ENCODE assay signal across 22 cellular contexts in the genomic region with DNA sequence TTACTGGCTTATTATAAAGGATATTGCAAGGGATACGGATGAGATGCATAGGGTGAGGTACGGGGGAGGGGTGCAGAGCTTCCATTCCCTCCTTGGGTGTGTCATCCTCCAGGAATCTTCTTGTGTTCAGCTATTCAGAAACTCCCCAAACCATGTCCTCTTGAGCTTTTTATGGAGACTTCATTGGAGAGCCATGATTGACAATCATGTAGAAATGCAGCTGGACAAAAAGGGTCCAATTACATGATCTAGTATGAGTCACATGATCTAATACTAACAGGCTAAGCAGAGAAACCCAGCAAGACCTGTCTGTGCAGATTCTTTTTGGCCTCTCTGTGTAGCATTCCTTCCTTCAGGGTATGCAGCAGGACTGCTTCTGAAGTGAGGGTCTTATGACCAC. TPM values are rescaled to one million over a fixed set of nuclear protein-coding genes. Genes with fewer than 3 reads are reported as not detected.
DNase-seq lines count a peak whose midpoint lies in the region; ATAC-seq, FAIRE-seq and TF ChIP-seq lines count a peak whose summit lies in the region.
"Had no signal": no experiment of that assay in that cellular context is flagged by ENCODE, and none has a peak within 500 bp of the region (broad histone marks: within the 10 kb centered on the region; RNA-seq: fewer than 3 reads in every experiment).

No MANE protein-coding gene starts in this region.

- no peaks in the 10 kb centered on the region for H3K27me3 ChIP-seq in breast epithelium
- no peaks in the 10 kb centered on the region for H3K27me3 ChIP-seq in keratinocyte (ENCODE audit: control insufficient read depth, extremely low read depth, insufficient read depth, low read length)
- H3K27me3 ChIP-seq: tibial nerve had no signal

- no peak overlapping the region for H2AFZ ChIP-seq in keratinocyte (ENCODE audit: control insufficient read depth, low read length)

- TF ChIP-seq CTCF in MCF 10A (IDR thresholded peaks at IDR 0.05; ENCODE audit: unreplicated experiment) (no peak), breast epithelium (IDR thresholded peaks at IDR 0.05) (no peak), keratinocyte (optimal IDR thresholded peaks at IDR 0.05 in 1 of 3, IDR thresholded peaks at IDR 0.05 in 1 of 3, conservative IDR thresholded peaks at IDR 0.05 in 1 of 3; ENCODE audit: extremely low read depth in 1 of 3, insufficient read depth in 2 of 3, low read length in 3 of 3) (no peak)

- H3K27ac ChIP-seq in breast epithelium (no peak overlapping the region), keratinocyte (ENCODE audit: control insufficient read depth, insufficient read depth, low read length) (no peak overlapping the region)
- H3K27ac ChIP-seq: skin epidermis, tibial nerve had no signal

- no peak for TF ChIP-seq POLR2A in breast epithelium (IDR thresholded peaks at IDR 0.05)

- no peaks in the 10 kb centered on the region for H3K27me3 Mint-ChIP-seq in MCF 10A (ENCODE audit: insufficient read depth, unreplicated experiment)
- H3K27me3 Mint-ChIP-seq: activated B cell treated with CpG ODN at 0.5 μM for 24 hours had no signal

- H3K9me1 ChIP-seq in keratinocyte (ENCODE audit: control insufficient read depth, extremely low read depth, insufficient read depth, low read length), result peaks cover 1% of the 10 kb centered on the region

- ATAC-seq in GM21576 (IDR thresholded peaks at IDR 0.05; ENCODE audit: unreplicated experiment) (no peak), HG03469 (IDR thresholded peaks at IDR 0.05; ENCODE audit: unreplicated experiment) (no peak), GM18520 (IDR thresholded peaks at IDR 0.05; ENCODE audit: unreplicated experiment) (no peak), HG02763 (IDR thresholded peaks at IDR 0.05; ENCODE audit: unreplicated experiment) (no peak)
- ATAC-seq: Panc1; stimulated activated effector memory CD8-positive, alpha-beta T cell treated with anti-CD3 and anti-CD28 coated beads, Interleukin-12 subunit alpha, Interleukin-12 subunit beta, amount 100 ng/mL, for 72 hours had no signal

- H3K4me3 ChIP-seq in breast epithelium (no peak overlapping the region), keratinocyte (ENCODE audit: control insufficient read depth in 2 of 3, extremely low read depth in 1 of 3, insufficient read depth in 2 of 3, low read depth in 1 of 3, low read length in 3 of 3) (no peak overlapping the region)
- H3K4me3 ChIP-seq: skin epidermis, tibial nerve had no signal

- H3K36me3 ChIP-seq in breast epithelium (no peaks in the 10 kb centered on the region), keratinocyte (ENCODE audit: control insufficient read depth in 2 of 2, extremely low read depth in 1 of 2, insufficient read depth in 2 of 2, low read length in 2 of 2) (no peaks in the 10 kb centered on the region)
- H3K36me3 ChIP-seq: tibial nerve had no signal

- H3K79me2 ChIP-seq in keratinocyte (ENCODE audit: control insufficient read depth, insufficient read depth, low read length), result no peaks in the 10 kb centered on the region

- H3K9me3 ChIP-seq in breast epithelium, result no peaks in the 10 kb centered on the region
- no peaks in the 10 kb centered on the region for H3K9me3 ChIP-seq in keratinocyte (ENCODE audit: control insufficient read depth, low read depth, low read length)

- H3K9me3 Mint-ChIP-seq in MCF 10A (ENCODE audit: unreplicated experiment), result peaks cover 7% of the 10 kb centered on the region
- H3K9me3 Mint-ChIP-seq: activated B cell treated with CpG ODN at 0.5 μM for 24 hours; CD4-positive, alpha-beta memory T cell; HFFc6; stimulated activated effector memory CD8-positive, alpha-beta T cell treated with anti-CD3 and anti-CD28 coated beads, Interleukin-12 subunit alpha, Interleukin-12 subunit beta, amount 100 ng/mL, for 72 hours had no signal

- CTCF ChIA-PET in MCF 10A (lab: Yijun Ruan, JAX), result interaction anchor here (0.6 to 0.9 kb wide), 3 partner anchors 23 to 1854 kb away, joined by 3 read pairs; no protein-coding TSS in a partner anchor

- peak overlapping the region; percentile 30 for H3K4me2 ChIP-seq in keratinocyte (ENCODE audit: control insufficient read depth, extremely low read depth, insufficient read depth, low read depth, low read length)

- BruUV-seq in MCF 10A (replicated peaks; lab: Mats Ljungman, UMichigan), result no TSS peak

- H4K20me1 ChIP-seq in keratinocyte (ENCODE audit: control insufficient read depth, extremely low read depth, insufficient read depth, low read length), result no peaks in the 10 kb centered on the region

- intact Hi-C loops in MCF 10A (cut with micrococcal nuclease) (no loop called here), breast epithelium (cut with DNase I; ENCODE audit: low total_unique reads) (no loop called here)

- dilution Hi-C loops in keratinocyte (cut with MboI; ENCODE audit: extremely low pct_ligation_motif_present, low sequenced_read_pairs), result no loop called here

- peak; percentile 63 for FAIRE-seq in keratinocyte (lab: Jason Lieb, UNC)
- FAIRE-seq: GM12892 had no signal

- DNase-seq in MCF 10A (ENCODE audit: unreplicated experiment) (peak; percentile 46), breast epithelium (ENCODE audit: low spot score in 2 of 2) (no peak), amniotic epithelial cell (ENCODE audit: low read depth) (peak; percentile 49), keratinocyte (ENCODE audit: low read depth, low spot score) (peak; percentile 69)
- DNase-seq: activated B cell treated with CpG ODN at 0.5 μM for 24 hours; activated CD8-positive, alpha-beta memory T cell treated with anti-CD3 and anti-CD28 coated beads for 24 hours; aorta; CD4-positive, alpha-beta memory T cell; cortex of kidney; GDM1; HFFc6; NCI-H526; SW 1271 had no signal

- H3K27ac Mint-ChIP-seq in MCF 10A (ENCODE audit: low read depth, unreplicated experiment), result peak overlapping the region; percentile 75
- H3K27ac Mint-ChIP-seq: activated B cell treated with CpG ODN at 0.5 μM for 24 hours, HFFc6 had no signal

- POLR2A ChIA-PET in MCF 10A (lab: Yijun Ruan, JAX), result interaction anchor here (0.9 to 1.5 kb wide), 2 partner anchors 14 to 428 kb away, joined by 3 read pairs; partner anchors contain the start of gene NEK9

- H3K36me3 Mint-ChIP-seq in MCF 10A (ENCODE audit: insufficient read depth, unreplicated experiment), result peaks cover 11% of the 10 kb centered on the region

- H3K4me1 Mint-ChIP-seq in MCF 10A (ENCODE audit: insufficient read depth, unreplicated experiment), result peaks cover 40% of the 10 kb centered on the region

- H3K4me3 Mint-ChIP-seq in MCF 10A (ENCODE audit: unreplicated experiment), result no peak overlapping the region
- H3K4me3 Mint-ChIP-seq: activated B cell treated with CpG ODN at 0.5 μM for 24 hours; CD4-positive, alpha-beta memory T cell; HFFc6; stimulated activated effector memory CD8-positive, alpha-beta T cell treated with anti-CD3 and anti-CD28 coated beads, Interleukin-12 subunit alpha, Interleukin-12 subunit beta, amount 100 ng/mL, for 72 hours had no signal

- H3K9ac ChIP-seq in keratinocyte (ENCODE audit: control insufficient read depth, extremely low read depth, insufficient read depth, low read length), result no peak overlapping the region

- H3K4me1 ChIP-seq in breast epithelium, result no peaks in the 10 kb centered on the region
- H3K4me1 ChIP-seq in keratinocyte (ENCODE audit: control insufficient read depth, extremely low read depth, insufficient read depth, low read length), result peaks cover 12% of the 10 kb centered on the region

RNA-seq across cellular contexts. Expression of gene FLVCR2, which starts 23.9 kb away (rescaled TPM):
- total RNA-seq in MCF 10A (2022) (3.2 and 4.2 TPM in 2 replicates), breast epithelium (10 to 100 TPM in 1 of 3 donors, 1 to 10 TPM in 2; 4.6 to 15.4 (median 9.1) TPM)
- 0.22 to 0.45 TPM (median 0.40 TPM) in 3 replicates for polyA plus RNA-seq in keratinocyte
- polyA plus RNA-seq in keratinocyte (2011; ENCODE audit: low read depth), result 2.8 TPM
- 0.17 and 0.30 TPM in 2 replicates for polyA plus RNA-seq in keratinocyte (2011; cell fraction: cytosol; rRNA removed)
- polyA plus RNA-seq in keratinocyte (2011; cell fraction: nucleus; rRNA removed), result 0.53 and 1.0 TPM in 2 replicates
- polyA plus RNA-seq in keratinocyte (2012; ENCODE audit: low replicate concordance), result 0.24 and 7.7 TPM in 2 replicates
- polyA minus RNA-seq in keratinocyte, result 0.52 to 2.7 TPM (median 2.0 TPM) in 3 replicates
- not detected for polyA minus RNA-seq in keratinocyte (2011; cell fraction: cytosol; rRNA and poly(A)+ RNA removed)
- polyA minus RNA-seq in keratinocyte (2011; cell fraction: nucleus; rRNA and poly(A)+ RNA removed), result 1.2 and 1.7 TPM in 2 replicates

RNA-seq across cellular contexts. Expression of gene BATF, which starts 32.2 kb away (rescaled TPM):
- not detected in 2 replicates for total RNA-seq in MCF 10A (2022)
- 10 to 100 TPM; 15.7 to 43.6 (median 34.7) TPM for total RNA-seq in breast epithelium
- not detected in 3 replicates for polyA plus RNA-seq in keratinocyte
- polyA plus RNA-seq in keratinocyte (2011; ENCODE audit: low read depth), result not detected
- not detected in 2 replicates for polyA plus RNA-seq in keratinocyte (2011; cell fraction: cytosol; rRNA removed)
- not detected in 2 replicates for polyA plus RNA-seq in keratinocyte (2011; cell fraction: nucleus; rRNA removed)
- not detected in 2 replicates for polyA plus RNA-seq in keratinocyte (2012; ENCODE audit: low replicate concordance)
- not detected in 3 replicates for polyA minus RNA-seq in keratinocyte
- not detected for polyA minus RNA-seq in keratinocyte (2011; cell fraction: cytosol; rRNA and poly(A)+ RNA removed)
- polyA minus RNA-seq in keratinocyte (2011; cell fraction: nucleus; rRNA and poly(A)+ RNA removed), result not detected in 2 replicates
- total RNA-seq: HFFc6 had no signal

Comparison
In these comparisons a context has a peak if more than half of its experiments do, and no peak if none do; other contexts are left out.
1. DNase-seq: peak in MCF 10A (single experiment), amniotic epithelial cell (single experiment) and keratinocyte (single experiment); none in breast epithelium (0 of 2).
2. RNA of gene BATF, which starts 32.2 kb away (total RNA-seq): 15.7 to 43.6 TPM in breast epithelium; not detected in MCF 10A; every median in the first group is over 10 times any median in the second.